Comparison of ENCODE assay signal across 7 cellular contexts in genomic region chr4:65498606-65499005, GRCh38.
"Had no signal": no experiment of that assay in that cellular context is flagged by ENCODE, and none has a peak within 500 bp of the region (broad histone marks: within the 10 kb centered on the region; RNA-seq: fewer than 3 reads in every experiment).

No MANE protein-coding gene starts in this region.

- H3K9me3 Mint-ChIP-seq: GM23338, H9 had no signal

- DNase-seq: H9, HCEC 1CT, KBM-7 had no signal

- ATAC-seq: GM23338, HepG2 had no signal

- H3K4me2 ChIP-seq: GM23338 had no signal

- H3K27ac Mint-ChIP-seq: GM23338, H9, IgD-negative memory B cell had no signal

- H3K4me3 Mint-ChIP-seq: GM23338, H9, IgD-negative memory B cell had no signal

- H3K4me3 ChIP-seq: GM23338 had no signal

- H3K4me1 Mint-ChIP-seq: GM23338, H9, IgD-negative memory B cell had no signal

- H3K27me3 Mint-ChIP-seq: IgD-negative memory B cell had no signal

- H3K27ac ChIP-seq: HL-60 had no signal
